8 cellular contexts compared by ENCODE assay signal in genomic region chr4:143184503-143185252, GRCh38.
DNase-seq lines count a peak whose midpoint lies in the region; ATAC-seq and TF ChIP-seq lines count a peak whose summit lies in the region.

Gene USP38, plus strand, starts transcription at chr4:143184917. Its CDS starts 534 bp downstream, at chr4:143185451.

- H3K9me3 ChIP-seq in RWPE2 (ENCODE audit: severe bottlenecking): no peaks in the 10 kb centered on the region

- peak within 1 kb of the TSS; percentile 77 for H3K27ac ChIP-seq in RWPE2 (ENCODE audit: poor library complexity, severe bottlenecking)

- no peaks in the 10 kb centered on the region for H3K27me3 ChIP-seq in RWPE2 (ENCODE audit: insufficient read depth, poor library complexity, severe bottlenecking)

- peaks cover 9% of the 10 kb centered on the region for H3K36me3 Mint-ChIP-seq in nephron (ENCODE audit: low read depth)
- peaks cover 27% of the 10 kb centered on the region for H3K36me3 Mint-ChIP-seq in stimulated activated naive CD8-positive, alpha-beta T cell treated with anti-CD3 and anti-CD28 coated beads, Interleukin-15, Interleukin-2, amounts not matched to agents 100 ng/mL and 50 ng/mL, for 24 hours (ENCODE audit: low read depth)

- H3K4me1 ChIP-seq in RWPE2 (ENCODE audit: insufficient read depth, poor library complexity, severe bottlenecking): peaks cover 24% of the 10 kb centered on the region

- peaks cover 17% of the 10 kb centered on the region for H3K36me3 ChIP-seq in RWPE2 (ENCODE audit: low read depth)

- H3K27ac Mint-ChIP-seq in nephron: peak within 1 kb of the TSS; percentile 95 to 98 (median 97)
- H3K27ac Mint-ChIP-seq in stimulated activated naive CD8-positive, alpha-beta T cell treated with anti-CD3 and anti-CD28 coated beads, Interleukin-15, Interleukin-2, amounts not matched to agents 100 ng/mL and 50 ng/mL, for 24 hours: peak within 1 kb of the TSS; percentile 93

- H3K9me3 Mint-ChIP-seq in nephron: peaks cover 13% of the 10 kb centered on the region
- no peaks in the 10 kb centered on the region for H3K9me3 Mint-ChIP-seq in stimulated activated naive CD8-positive, alpha-beta T cell treated with anti-CD3 and anti-CD28 coated beads, Interleukin-15, Interleukin-2, amounts not matched to agents 100 ng/mL and 50 ng/mL, for 24 hours

- no peaks in the 10 kb centered on the region for H3K27me3 Mint-ChIP-seq in nephron (ENCODE audit: low read depth)
- H3K27me3 Mint-ChIP-seq in stimulated activated naive CD8-positive, alpha-beta T cell treated with anti-CD3 and anti-CD28 coated beads, Interleukin-15, Interleukin-2, amounts not matched to agents 100 ng/mL and 50 ng/mL, for 24 hours: no peaks in the 10 kb centered on the region

- TF ChIP-seq CTCF in LNCaP clone FGC (IDR thresholded peaks at IDR 0.05; ENCODE audit: control insufficient read depth, extremely low read depth, insufficient read depth): peak; percentile 15; the same call in 1 of the 2 replicates
- no peak for TF ChIP-seq CTCF in RWPE2 (IDR thresholded peaks at IDR 0.05; ENCODE audit: poor library complexity, severe bottlenecking)
- TF ChIP-seq CTCF in fibroblast of pulmonary artery (IDR thresholded peaks at IDR 0.05; ENCODE audit: low read length, missing control alignments): no peak
- TF ChIP-seq CTCF in nephron (IDR thresholded peaks at IDR 0.05; ENCODE audit: unreplicated experiment in 3 of 3): no peak

- H3K4me1 Mint-ChIP-seq in nephron: peaks cover 39% of the 10 kb centered on the region
- peaks cover 38% of the 10 kb centered on the region for H3K4me1 Mint-ChIP-seq in stimulated activated naive CD8-positive, alpha-beta T cell treated with anti-CD3 and anti-CD28 coated beads, Interleukin-15, Interleukin-2, amounts not matched to agents 100 ng/mL and 50 ng/mL, for 24 hours (ENCODE audit: low read depth)

- peak; percentile 87 for ATAC-seq in RWPE2 (ENCODE audit: low read depth)

- peak within 1 kb of the TSS; percentile 91 to 98 (median 95) for H3K4me3 Mint-ChIP-seq in nephron
- H3K4me3 Mint-ChIP-seq in stimulated activated naive CD8-positive, alpha-beta T cell treated with anti-CD3 and anti-CD28 coated beads, Interleukin-15, Interleukin-2, amounts not matched to agents 100 ng/mL and 50 ng/mL, for 24 hours: peak within 1 kb of the TSS; percentile 87

- H3K4me3 ChIP-seq in LNCaP clone FGC (ENCODE audit: low read depth, low read length) (peak within 1 kb of the TSS; percentile 78), RWPE2 (ENCODE audit: severe bottlenecking) (peak within 1 kb of the TSS; percentile 76), fibroblast of pulmonary artery (replicated peaks; ENCODE audit: low read depth, low read length) (peak within 1 kb of the TSS; percentile 83)

- DNase-seq in EL (peak; percentile 95), GOT3 (lab: John Stamatoyannopoulos, UW) (peak; percentile 46), LNCaP clone FGC (ENCODE audit: low read depth) (peak; percentile 87), RWPE2 (ENCODE audit: low spot score) (peak; percentile 94), fibroblast of pulmonary artery (ENCODE audit: low read depth) (peak; percentile 92)
- DNase-seq in activated T-helper 9 cell treated with anti-CD3 and anti-CD28 coated beads, Interleukin-2, amount 50 U/mL, for 16 hours (ENCODE audit: low read depth): peak; percentile 83

Comparison
In these comparisons a context has a peak if more than half of its experiments do, and no peak if none do; other contexts are left out.
1. Peak in every context shown above with its lines: DNase-seq, ATAC-seq, H3K4me3 ChIP-seq and H3K27ac ChIP-seq.